In genomic region chr2:173109253-173110188, GRCh38 we compare ENCODE assay signal across 15 cellular contexts. TPM values are rescaled to one million over a fixed set of nuclear protein-coding genes. Genes with fewer than 3 reads are reported as not detected.
DNase-seq lines count a peak whose midpoint lies in the region; ATAC-seq and TF ChIP-seq lines count a peak whose summit lies in the region.
"Had no signal": no experiment of that assay in that cellular context is flagged by ENCODE, and none has a peak within 500 bp of the region (broad histone marks: within the 10 kb centered on the region; RNA-seq: fewer than 3 reads in every experiment).

No MANE protein-coding gene starts in this region.

- no peaks in the 10 kb centered on the region for H3F3A ChIP-seq in PC-3 (ENCODE audit: low read length, unreplicated experiment)

- no peak overlapping the region for H2AFZ ChIP-seq in PC-3 (ENCODE audit: low read length)
- H2AFZ ChIP-seq: neural progenitor cell had no signal

- peak; percentile 91 for DNase-seq in EH (ENCODE audit: low read depth)
- peak; percentile 85 for DNase-seq in PC-3
- DNase-seq in fibroblast of mammary gland (ENCODE audit: low read depth), result peak; percentile 52
- no peak for DNase-seq in NCI-H2196 (lab: John Stamatoyannopoulos, UW; ENCODE audit: unreplicated experiment)
- DNase-seq in activated T-cell treated with anti-CD3 and anti-CD28 coated beads, Interleukin-2, amount 50 U/mL, for 1 hour, result no peak
- DNase-seq: activated CD8-positive, alpha-beta T cell treated with anti-CD3 and anti-CD28 coated beads, Interleukin-2, amount 10 ng/mL, durations not matched to agents 7 days and 5 days; central memory CD4-positive, alpha-beta T cell; GOT3; hypothalamus; NCI-H2029; SHP77 treated with DMSO at 0.1 percent for 48 hours had no signal

- H3K27me3 ChIP-seq in PC-3 (ENCODE audit: low read length), result no peaks in the 10 kb centered on the region
- H3K27me3 ChIP-seq in rectal smooth muscle tissue (ENCODE audit: control insufficient read depth, insufficient read depth, low read length), result no peaks in the 10 kb centered on the region
- H3K27me3 ChIP-seq: neural progenitor cell had no signal

- H3K4me1 ChIP-seq in PC-3 (ENCODE audit: insufficient read depth, low read length) (peaks cover 18% of the 10 kb centered on the region), rectal smooth muscle tissue (ENCODE audit: control insufficient read depth, insufficient read depth, low read length) (peaks cover 11% of the 10 kb centered on the region)
- H3K4me1 ChIP-seq: neural progenitor cell had no signal

- peak overlapping the region; percentile 44 for H3K27ac ChIP-seq in PC-3 (ENCODE audit: low read length)
- H3K27ac ChIP-seq in rectal smooth muscle tissue (ENCODE audit: low read depth, low read length), result peak overlapping the region; percentile 70
- H3K27ac ChIP-seq: neural progenitor cell had no signal

- H3K9me3 ChIP-seq in PC-3 (ENCODE audit: low read length), result no peaks in the 10 kb centered on the region

- peaks cover 54% of the 10 kb centered on the region for H3K79me2 ChIP-seq in PC-3 (ENCODE audit: low read length)

- H3K9ac ChIP-seq in PC-3 (ENCODE audit: low read length), result no peak overlapping the region
- no peak overlapping the region for H3K9ac ChIP-seq in rectal smooth muscle tissue (ENCODE audit: low read length)
- H3K9ac ChIP-seq: neural progenitor cell had no signal

- TF ChIP-seq CTCF in PC-3 (conservative IDR thresholded peaks at IDR 0.05; ENCODE audit: low read depth, low read length) (no peak), fibroblast of mammary gland (conservative IDR thresholded peaks at IDR 0.05; ENCODE audit: control insufficient read depth, insufficient read depth, low read depth, low read length) (no peak)

- H4K20me1 ChIP-seq in PC-3 (ENCODE audit: low read length), result no peaks in the 10 kb centered on the region

- peak; percentile 84 for ATAC-seq in PC-3
- ATAC-seq in GM18909 (IDR thresholded peaks at IDR 0.05; ENCODE audit: poor library complexity, unreplicated experiment), result no peak
- ATAC-seq in HG03108 (IDR thresholded peaks at IDR 0.05; ENCODE audit: unreplicated experiment), result no peak
- ATAC-seq: activated CD8-positive, alpha-beta T cell treated with anti-CD3 and anti-CD28 coated beads, Interleukin-2, amount 10 ng/mL, durations not matched to agents 7 days and 5 days had no signal

- H3K36me3 ChIP-seq in PC-3 (ENCODE audit: low read depth, low read length) (no peaks in the 10 kb centered on the region), rectal smooth muscle tissue (ENCODE audit: control insufficient read depth, insufficient read depth, low read length) (no peaks in the 10 kb centered on the region)
- H3K36me3 ChIP-seq: neural progenitor cell had no signal

- intact Hi-C loops in PC-3 (cut with micrococcal nuclease), result loop anchor here (1.0 to 5.0 kb wide), 3 partner anchors 23 to 60 kb away; no protein-coding TSS in a partner anchor

- POLR2A ChIA-PET in PC-3 (lab: Charles Lee; ENCODE audit: unreplicated experiment), result interaction anchor here (0.7 kb wide), 1 partner anchor 37 kb away, joined by 4 read pairs; no protein-coding TSS in a partner anchor

- H3K4me2 ChIP-seq in PC-3 (ENCODE audit: low read length), result peak overlapping the region; percentile 72
- H3K4me2 ChIP-seq: neural progenitor cell had no signal

- CTCF ChIA-PET in PC-3 (lab: Charles Lee), result interaction anchor here (0.7 to 0.9 kb wide), 2 partner anchors 23 to 29 kb away, joined by 3 to 4 read pairs; no protein-coding TSS in a partner anchor

- H3K4me3 ChIP-seq in PC-3 (ENCODE audit: low read length) (peak overlapping the region; percentile 39), fibroblast of mammary gland (ENCODE audit: control insufficient read depth, low read depth, low read length) (no peak overlapping the region), rectal smooth muscle tissue (ENCODE audit: low read length) (no peak overlapping the region)
- H3K4me3 ChIP-seq: neural progenitor cell had no signal

- BruUV-seq in PC-3 (replicated peaks; lab: Mats Ljungman, UMichigan), result no TSS peak

- no peaks in the 10 kb centered on the region for H3K9me2 ChIP-seq in PC-3 (replicated peaks; ENCODE audit: low read length)

RNA-seq across cellular contexts. Expression of gene MAP3K20, which starts 33.9 kb away (rescaled TPM):
- total RNA-seq in PC-3 (2014; rRNA removed), result 23.1 and 29.8 TPM in 2 replicates

Comparison
In these comparisons a context has a peak if more than half of its experiments do, and no peak if none do; other contexts are left out.
1. DNase-seq: peak in EH (single experiment), PC-3 (single experiment) and fibroblast of mammary gland (single experiment); none in NCI-H2196 (single experiment) and activated T-cell treated with anti-CD3 and anti-CD28 coated beads, Interleukin-2, amount 50 U/mL, for 1 hour (single experiment).